ENCODE assay signal across 28 cellular contexts in genomic region chr22:45768490-45768889, GRCh38.
DNase-seq lines count a peak whose midpoint lies in the region; ATAC-seq and TF ChIP-seq lines count a peak whose summit lies in the region.
"Had no signal": no experiment of that assay in that cellular context is flagged by ENCODE, and none has a peak within 500 bp of the region (broad histone marks: within the 10 kb centered on the region; RNA-seq: fewer than 3 reads in every experiment).

No MANE protein-coding gene starts in this region.

- peaks cover 15% of the 10 kb centered on the region for H3K4me1 ChIP-seq in HAP-1
- no peaks in the 10 kb centered on the region for H3K4me1 ChIP-seq in esophagus squamous epithelium
- H3K4me1 ChIP-seq: Caco-2 had no signal

- 79 to 83% methylated on average over 3 of the region's 3 CpGs for WGBS in esophagus squamous epithelium, 2 donors

- H3K4me3 ChIP-seq in HAP-1: no peak overlapping the region
- no peak overlapping the region for H3K4me3 ChIP-seq in esophagus squamous epithelium
- H3K4me3 ChIP-seq: right atrium auricular region, smooth muscle cell had no signal

- H3K9me3 ChIP-seq in HAP-1: no peaks in the 10 kb centered on the region
- no peaks in the 10 kb centered on the region for H3K9me3 ChIP-seq in esophagus squamous epithelium
- H3K9me3 ChIP-seq: Caco-2, right atrium auricular region had no signal

- peaks cover 57% of the 10 kb centered on the region for H3K4me1 Mint-ChIP-seq in chondrocyte (ENCODE audit: low read depth)
- peaks cover 56% of the 10 kb centered on the region for H3K4me1 Mint-ChIP-seq in osteocyte (ENCODE audit: unreplicated experiment)

- H3K36me3 ChIP-seq in HAP-1 (replicated peaks) (no peaks in the 10 kb centered on the region), esophagus squamous epithelium (peaks cover 0 to 41% (median 5%) of the 10 kb centered on the region in 3 donors)
- H3K36me3 ChIP-seq: brain microvascular endothelial cell, right atrium auricular region had no signal

- peaks cover 11% of the 10 kb centered on the region for H3K36me3 Mint-ChIP-seq in chondrocyte (ENCODE audit: low read depth)
- peaks cover 26% of the 10 kb centered on the region for H3K36me3 Mint-ChIP-seq in osteocyte (ENCODE audit: unreplicated experiment)

- no peak overlapping the region for H3K27ac ChIP-seq in esophagus squamous epithelium
- H3K27ac ChIP-seq: brain microvascular endothelial cell, KMS-11, right atrium auricular region had no signal

- H3K27ac Mint-ChIP-seq in chondrocyte (ENCODE audit: unreplicated experiment) (peak overlapping the region; percentile 0), osteocyte (ENCODE audit: unreplicated experiment) (peak overlapping the region; percentile 4)
- H3K27ac Mint-ChIP-seq: activated CD8-positive, alpha-beta T cell treated with anti-CD3 and anti-CD28 coated beads for 36 hours; T-helper 2 cell treated with Interferon-gamma antibody and Interleukin-4, amounts not matched to agents 5 μg/mL and 100 μg/mL, for 36 hours had no signal

- DNase-seq in HAP-1 (ENCODE audit: low spot score in 2 of 2) (peak; percentile 40 to 88), NCI-H82 (lab: John Stamatoyannopoulos, UW) (peak; percentile 80), chondrocyte (ENCODE audit: low spot score) (no peak), osteocyte (ENCODE audit: extremely low spot score, unreplicated experiment) (no peak), NOMO-1 treated with DMSO at 0.1 percent for 48 hours (lab: John Stamatoyannopoulos, UW; ENCODE audit: unreplicated experiment) (no peak), DMS153 (lab: John Stamatoyannopoulos, UW) (no peak), esophagus squamous epithelium (lab: John Stamatoyannopoulos, UW) (no peak), left colon (no peak)
- DNase-seq: activated CD8-positive, alpha-beta memory T cell treated with anti-CD3 and anti-CD28 coated beads, Interleukin-2, amount 50 U/mL, for 48 hours; activated CD8-positive, alpha-beta T cell treated with anti-CD3 and anti-CD28 coated beads for 36 hours; activated naive CD4-positive, alpha-beta T cell treated with anti-CD3 and anti-CD28 coated beads, Interleukin-2, amount 50 U/mL, for 16 hours; brain microvascular endothelial cell; C1 segment of cervical spinal cord; Caco-2; MM.1S; NCI-H1417; NCI-H2081; NCI-H226; NCI-H774; SHP77; stimulated activated naive CD8-positive, alpha-beta T cell treated with anti-CD3 and anti-CD28 coated beads, Interleukin-15, Interleukin-2, amounts not matched to agents 100 U/mL and 50 U/mL, for 24 hours had no signal

- no peaks in the 10 kb centered on the region for H3K9me3 Mint-ChIP-seq in chondrocyte (ENCODE audit: low read depth)
- no peaks in the 10 kb centered on the region for H3K9me3 Mint-ChIP-seq in osteocyte (ENCODE audit: unreplicated experiment)
- H3K9me3 Mint-ChIP-seq: activated CD8-positive, alpha-beta T cell treated with anti-CD3 and anti-CD28 coated beads for 36 hours; T-helper 2 cell treated with Interferon-gamma antibody and Interleukin-4, amounts not matched to agents 5 μg/mL and 100 μg/mL, for 36 hours had no signal

- in situ Hi-C loops in HAP-1 (cut with MboI; ENCODE audit: low sequenced_read_pairs): no loop called here

- intact Hi-C loops in esophagus squamous epithelium (cut with DNase I) (no loop called here), left colon (cut with DNase I, micrococcal nuclease) (no loop called here)

- H3K27me3 Mint-ChIP-seq in chondrocyte (ENCODE audit: low read depth) (no peaks in the 10 kb centered on the region), osteocyte (ENCODE audit: unreplicated experiment) (no peaks in the 10 kb centered on the region)
- H3K27me3 Mint-ChIP-seq: activated CD8-positive, alpha-beta T cell treated with anti-CD3 and anti-CD28 coated beads for 36 hours; activated T-helper 17 cell treated with anti-CD3 and anti-CD28 coated beads, Interleukin-2, amount 50 U/mL, for 72 hours had no signal

- TF ChIP-seq CTCF in chondrocyte (IDR thresholded peaks at IDR 0.05) (no peak), osteocyte (IDR thresholded peaks at IDR 0.05) (no peak), esophagus squamous epithelium (IDR thresholded peaks at IDR 0.05) (no peak)

- H3K27me3 ChIP-seq in HAP-1 (ENCODE audit: low read depth) (no peaks in the 10 kb centered on the region), esophagus squamous epithelium (no peaks in the 10 kb centered on the region)
- H3K27me3 ChIP-seq: brain microvascular endothelial cell, right atrium auricular region had no signal

- no peak for TF ChIP-seq POLR2A in esophagus squamous epithelium (IDR thresholded peaks at IDR 0.05)

- no peak overlapping the region for H3K4me3 Mint-ChIP-seq in chondrocyte (ENCODE audit: unreplicated experiment)
- no peak overlapping the region for H3K4me3 Mint-ChIP-seq in osteocyte (ENCODE audit: unreplicated experiment)
- H3K4me3 Mint-ChIP-seq: activated CD8-positive, alpha-beta T cell treated with anti-CD3 and anti-CD28 coated beads for 36 hours; activated T-helper 17 cell treated with anti-CD3 and anti-CD28 coated beads, Interleukin-2, amount 50 U/mL, for 72 hours; T-helper 2 cell treated with Interferon-gamma antibody and Interleukin-4, amounts not matched to agents 5 μg/mL and 100 μg/mL, for 36 hours had no signal

- ATAC-seq in left colon: no peak
- ATAC-seq: activated CD8-positive, alpha-beta T cell treated with anti-CD3 and anti-CD28 coated beads for 36 hours; activated T-helper 17 cell treated with anti-CD3 and anti-CD28 coated beads, Interleukin-2, amount 50 U/mL, for 72 hours; left lobe of liver; Panc1; stimulated activated naive CD8-positive, alpha-beta T cell treated with anti-CD3 and anti-CD28 coated beads, Interleukin-15, Interleukin-2, amounts not matched to agents 100 U/mL and 50 U/mL, for 24 hours had no signal

Comparison
In these comparisons a context has a peak if more than half of its experiments do, and no peak if none do; other contexts are left out.
1. DNase-seq: peak in HAP-1 (2 of 2) and NCI-H82 (single experiment); none in chondrocyte (single experiment), osteocyte (single experiment), NOMO-1 treated with DMSO at 0.1 percent for 48 hours (single experiment), DMS153 (single experiment), esophagus squamous epithelium (single experiment) and left colon (0 of 2).